8 cellular contexts compared by ENCODE assay signal in genomic region chr17:36629252-36629847, GRCh38. TPM values are rescaled to one million over a fixed set of nuclear protein-coding genes. Genes with fewer than 3 reads are reported as not detected.
DNase-seq lines count a peak whose midpoint lies in the region; ATAC-seq and TF ChIP-seq lines count a peak whose summit lies in the region.

No MANE protein-coding gene starts in this region.

- peak; percentile 99 for TF ChIP-seq CTCF in LNCaP clone FGC (IDR thresholded peaks at IDR 0.05; ENCODE audit: control insufficient read depth, extremely low read depth, insufficient read depth)
- peak; percentile 95 for TF ChIP-seq CTCF in RWPE1 (conservative IDR thresholded peaks at IDR 0.05; ENCODE audit: low read depth)
- peak; percentile 95 for TF ChIP-seq CTCF in osteoblast (IDR thresholded peaks at IDR 0.05; ENCODE audit: extremely low read depth, low read depth, low read length)
- peak; percentile 97 for TF ChIP-seq CTCF in thoracic aorta (IDR thresholded peaks at IDR 0.05)

- no peaks in the 10 kb centered on the region for H3K9me3 Mint-ChIP-seq in activated T-helper 17 cell treated with anti-CD3 and anti-CD28 coated beads, Interleukin-2, amount 50 U/mL, for 72 hours

- no peaks in the 10 kb centered on the region for H3K9me3 ChIP-seq in osteoblast (ENCODE audit: low read depth, low read length)
- H3K9me3 ChIP-seq in thoracic aorta: no peaks in the 10 kb centered on the region

- POLR2A ChIA-PET in RWPE1 (lab: Yijun Ruan, JAX; ENCODE audit: low non-redundant PET): no interaction called here

- DNase-seq in Daoy (ENCODE audit: low read depth) (peak; percentile 70), LNCaP clone FGC (ENCODE audit: low read depth) (no peak), RWPE1 (ENCODE audit: low spot score) (peak; percentile 72), foreskin melanocyte (peak; percentile 42), osteoblast (ENCODE audit: insufficient read length, low spot score, missing footprints) (peak; percentile 96), thoracic aorta (ENCODE audit: low spot score) (peak; percentile 10)

- peaks cover 18% of the 10 kb centered on the region for H3K27me3 ChIP-seq in osteoblast (ENCODE audit: insufficient read depth, low read length)
- no peaks in the 10 kb centered on the region for H3K27me3 ChIP-seq in thoracic aorta (replicated peaks; ENCODE audit: insufficient read depth)

- no peaks in the 10 kb centered on the region for H4K20me1 ChIP-seq in osteoblast (ENCODE audit: insufficient read depth, low read length)

- peak; percentile 90 for ATAC-seq in activated T-helper 17 cell treated with anti-CD3 and anti-CD28 coated beads, Interleukin-2, amount 50 U/mL, for 72 hours (replicated peaks)
- no peak for ATAC-seq in thoracic aorta (ENCODE audit: insufficient number of reproducible peaks, low FRiP score, low read depth)
- ATAC-seq in HG02763 (IDR thresholded peaks at IDR 0.05; ENCODE audit: unreplicated experiment): no peak

- peaks cover 23% of the 10 kb centered on the region for H3K27me3 Mint-ChIP-seq in activated T-helper 17 cell treated with anti-CD3 and anti-CD28 coated beads, Interleukin-2, amount 50 U/mL, for 72 hours

- H2AFZ ChIP-seq in osteoblast (ENCODE audit: low read length): no peak overlapping the region

- H3K4me3 ChIP-seq in LNCaP clone FGC (ENCODE audit: low read depth, low read length) (no peak overlapping the region), osteoblast (ENCODE audit: insufficient read depth, low read length) (no peak overlapping the region), thoracic aorta (no peak overlapping the region)

- H3K36me3 ChIP-seq in osteoblast (ENCODE audit: insufficient read depth, low read length): no peaks in the 10 kb centered on the region
- H3K36me3 ChIP-seq in thoracic aorta: no peaks in the 10 kb centered on the region

- H3K27ac ChIP-seq in RWPE1 (no peak overlapping the region), osteoblast (ENCODE audit: low read depth, low read length) (no peak overlapping the region), thoracic aorta (no peak overlapping the region)

- H3K4me1 ChIP-seq in osteoblast (ENCODE audit: insufficient read depth, low read length) (no peaks in the 10 kb centered on the region), thoracic aorta (ENCODE audit: control insufficient read depth in 1 of 2, low read depth in 2 of 2) (peaks cover 0 to 7% of the 10 kb centered on the region in 2 donors)

- H3K4me2 ChIP-seq in osteoblast (ENCODE audit: insufficient read depth, low read length): no peak overlapping the region

- H3K4me1 Mint-ChIP-seq in activated T-helper 17 cell treated with anti-CD3 and anti-CD28 coated beads, Interleukin-2, amount 50 U/mL, for 72 hours: no peaks in the 10 kb centered on the region

- H3K4me3 Mint-ChIP-seq in activated T-helper 17 cell treated with anti-CD3 and anti-CD28 coated beads, Interleukin-2, amount 50 U/mL, for 72 hours: no peak overlapping the region

- no peaks in the 10 kb centered on the region for H3K36me3 Mint-ChIP-seq in activated T-helper 17 cell treated with anti-CD3 and anti-CD28 coated beads, Interleukin-2, amount 50 U/mL, for 72 hours (ENCODE audit: low read depth)

- CTCF ChIA-PET in RWPE1 (lab: Yijun Ruan, JAX): interaction anchor here (0.5 to 1.6 kb wide), 13 partner anchors 9 to 497 kb away, joined by 3 to 5 read pairs (median 3); no protein-coding TSS in a partner anchor

- no peak overlapping the region for H3K27ac Mint-ChIP-seq in activated T-helper 17 cell treated with anti-CD3 and anti-CD28 coated beads, Interleukin-2, amount 50 U/mL, for 72 hours

- H3K79me2 ChIP-seq in osteoblast (ENCODE audit: insufficient read depth, low read length): no peaks in the 10 kb centered on the region

RNA-seq across cellular contexts. Expression of gene MRM1, which starts 28.0 kb away (rescaled TPM):
- 10.4 and 14.5 TPM in 2 replicates for total RNA-seq in Daoy (2014; rRNA removed; shearing (Covaris generic))
- total RNA-seq in activated T-helper 17 cell treated with anti-CD3 and anti-CD28 coated beads, Interleukin-2, amount 50 U/mL, for 72 hours: 10 to 100 TPM; 11.3 to 18.2 TPM
- total RNA-seq in osteoblast (2.7 and 4.0 TPM in 2 replicates), thoracic aorta (1 to 10 TPM; 3.8 to 3.9 TPM)

RNA-seq across cellular contexts. Expression of gene DHRS11, which starts 37.7 kb away (rescaled TPM):
- 1.7 and 5.5 TPM in 2 replicates for total RNA-seq in Daoy (2014; rRNA removed; shearing (Covaris generic))
- total RNA-seq in activated T-helper 17 cell treated with anti-CD3 and anti-CD28 coated beads, Interleukin-2, amount 50 U/mL, for 72 hours: 1 to 10 TPM; 3.8 to 6.4 TPM
- total RNA-seq in osteoblast (2.9 and 3.3 TPM in 2 replicates), thoracic aorta (10 to 100 TPM; 10.1 to 17.3 TPM)
